ENCODE assay signal across 23 cellular contexts in genomic region chr11:27477831-27478230, GRCh38.
"Had no signal": no experiment of that assay in that cellular context is flagged by ENCODE, and none has a peak within 500 bp of the region (broad histone marks: within the 10 kb centered on the region; RNA-seq: fewer than 3 reads in every experiment).

No MANE protein-coding gene starts in this region.

- H3K27ac ChIP-seq: coronary artery, dorsolateral prefrontal cortex, epithelial cell of prostate, esophagus muscularis mucosa, gastrocnemius medialis, heart right ventricle, left lung, lower lobe of right lung had no signal

- H3K27me3 ChIP-seq: dorsolateral prefrontal cortex, esophagus muscularis mucosa, gastrocnemius medialis, heart right ventricle had no signal

- ATAC-seq: gastrocnemius medialis, heart right ventricle, left cardiac atrium, left lung, left ventricle myocardium superior, lower lobe of right lung, mucosa of descending colon had no signal

- H3K27me3 Mint-ChIP-seq: naive B cell had no signal

- H3K36me3 ChIP-seq: esophagus muscularis mucosa, gastrocnemius medialis, heart right ventricle, left lung, lower lobe of right lung had no signal

- H3K4me3 ChIP-seq: coronary artery, dorsolateral prefrontal cortex, esophagus muscularis mucosa, gastrocnemius medialis, heart right ventricle, left lung, lower lobe of right lung, mucosa of descending colon had no signal

- H3K4me3 Mint-ChIP-seq: mesothelial cell of epicardium, naive B cell had no signal

- H3K9me3 Mint-ChIP-seq: mesothelial cell of epicardium, naive B cell had no signal

- H3K9me3 ChIP-seq: esophagus muscularis mucosa, gastrocnemius medialis, heart right ventricle, left lung, lower lobe of right lung, mucosa of descending colon had no signal

- DNase-seq: dermis blood vessel endothelial cell; dorsolateral prefrontal cortex; effector CD4-positive, alpha-beta T cell; effector memory CD4-positive, alpha-beta T cell; erythroblast; foreskin fibroblast; foreskin melanocyte; gastrocnemius medialis; glutamatergic neuron; head of caudate nucleus; heart right ventricle; hippocampal formation; left cardiac atrium; left lung; left ventricle myocardium superior; lower lobe of right lung; mesenchymal stem cell; mucosa of descending colon; naive B cell had no signal

- H3K36me3 Mint-ChIP-seq: mesothelial cell of epicardium had no signal

- H3K27ac Mint-ChIP-seq: mesothelial cell of epicardium, naive B cell had no signal

- H3K4me1 ChIP-seq: gastrocnemius medialis, left lung, lower lobe of right lung had no signal
